In genomic region chr2:85435986-85436835, GRCh38 we compare ENCODE assay signal across 8 cellular contexts. TPM values are rescaled to one million over a fixed set of nuclear protein-coding genes. Genes with fewer than 3 reads are reported as not detected.
DNase-seq lines count a peak whose midpoint lies in the region; ATAC-seq, FAIRE-seq and TF ChIP-seq lines count a peak whose summit lies in the region.

No MANE protein-coding gene starts in this region.

- peak overlapping the region; percentile 95 to 97 for H3K27ac ChIP-seq in lung (ENCODE audit: low read depth in 1 of 2, low read length in 1 of 2)
- H3K27ac ChIP-seq in thoracic aorta: peak overlapping the region; percentile 84 to 90

- POLR2A ChIA-PET in activated CD4-positive, alpha-beta memory T cell treated with anti-CD3 and anti-CD28 coated beads, Interleukin-2, amount 10 ng/mL, durations not matched to agents 7 days and 5 days (lab: Charles Lee): interaction anchor here (0.5 to 7.4 kb wide), 4 partner anchors 10 to 109 kb away, joined by 3 to 143 read pairs (median 12); partner anchors contain the start of genes MAT2A and TGOLN2

- no peaks in the 10 kb centered on the region for H3K9me3 Mint-ChIP-seq in activated CD4-positive, alpha-beta memory T cell treated with anti-CD3 and anti-CD28 coated beads, Interleukin-2, amount 10 ng/mL, durations not matched to agents 7 days and 5 days

- no peaks in the 10 kb centered on the region for H3K27me3 ChIP-seq in lung (ENCODE audit: control insufficient read depth, insufficient read depth)
- H3K27me3 ChIP-seq in thoracic aorta (replicated peaks; ENCODE audit: insufficient read depth): no peaks in the 10 kb centered on the region

- ATAC-seq in lung (ENCODE audit: insufficient read depth, low FRiP score) (no peak), thoracic aorta (ENCODE audit: insufficient number of reproducible peaks, low FRiP score, low read depth) (no peak)

- H3K36me3 ChIP-seq in lung (ENCODE audit: control insufficient read depth in 2 of 2, insufficient read depth in 2 of 2, low read length in 2 of 2) (no peaks in the 10 kb centered on the region), thoracic aorta (no peaks in the 10 kb centered on the region)

- H3K4me3 ChIP-seq in lung: no peak overlapping the region
- no peak overlapping the region for H3K4me3 ChIP-seq in thoracic aorta

- no peaks in the 10 kb centered on the region for H3K36me3 Mint-ChIP-seq in activated CD4-positive, alpha-beta memory T cell treated with anti-CD3 and anti-CD28 coated beads, Interleukin-2, amount 10 ng/mL, durations not matched to agents 7 days and 5 days (ENCODE audit: low read depth)

- H3K9me3 ChIP-seq in lung (ENCODE audit: control insufficient read depth in 2 of 2, insufficient read depth in 1 of 2, low read length in 1 of 2) (no peaks in the 10 kb centered on the region), thoracic aorta (no peaks in the 10 kb centered on the region)

- H3K4me1 Mint-ChIP-seq in activated CD4-positive, alpha-beta memory T cell treated with anti-CD3 and anti-CD28 coated beads, Interleukin-2, amount 10 ng/mL, durations not matched to agents 7 days and 5 days: peaks cover 40% of the 10 kb centered on the region

- H3K27ac Mint-ChIP-seq in activated CD4-positive, alpha-beta memory T cell treated with anti-CD3 and anti-CD28 coated beads, Interleukin-2, amount 10 ng/mL, durations not matched to agents 7 days and 5 days: peak overlapping the region; percentile 47

- FAIRE-seq in GM12891 (lab: Jason Lieb, UNC): no peak

- no peak for TF ChIP-seq CTCF in lung (IDR thresholded peaks at IDR 0.05; ENCODE audit: control extremely low read depth, extremely low read depth)
- no peak for TF ChIP-seq CTCF in thoracic aorta (IDR thresholded peaks at IDR 0.05)

- H3K4me1 ChIP-seq in lung (ENCODE audit: control insufficient read depth in 2 of 2, insufficient read depth in 2 of 2, low read length in 2 of 2): peaks cover 14 to 25% of the 10 kb centered on the region in 2 donors
- peaks cover 15 to 38% of the 10 kb centered on the region in 2 donors for H3K4me1 ChIP-seq in thoracic aorta (ENCODE audit: control insufficient read depth in 1 of 2, low read depth in 2 of 2)

- H3K4me3 Mint-ChIP-seq in activated CD4-positive, alpha-beta memory T cell treated with anti-CD3 and anti-CD28 coated beads, Interleukin-2, amount 10 ng/mL, durations not matched to agents 7 days and 5 days: no peak overlapping the region

- 79 to 90% methylated on average over 16 of the region's 16 CpGs for WGBS in lung, 2 donors

- peak; percentile 12 for DNase-seq in activated CD4-positive, alpha-beta T cell treated with anti-CD3 and anti-CD28 coated beads for 48 hours
- DNase-seq in activated CD4-positive, alpha-beta T cell treated with anti-CD3 and anti-CD28 coated beads, Interleukin-2, amount 50 U/mL, for 48 hours: no peak
- no peak for DNase-seq in activated CD4-positive, alpha-beta memory T cell treated with anti-CD3 and anti-CD28 coated beads, Interleukin-2, amount 10 ng/mL, durations not matched to agents 7 days and 5 days
- DNase-seq in lung (ENCODE audit: low spot score) (no peak), thoracic aorta (ENCODE audit: low spot score) (no peak), cerebellar nuclear complex (lab: John Stamatoyannopoulos, UW) (no peak), GM12891 (ENCODE audit: insufficient read length, low spot score) (no peak)
- no peak for DNase-seq in stimulated activated CD4-positive, alpha-beta T cell treated with anti-CD3 and anti-CD28 coated beads, Interleukin-2, amount 100 ng/mL, for 24 hours

- CTCF ChIA-PET in activated CD4-positive, alpha-beta memory T cell treated with anti-CD3 and anti-CD28 coated beads, Interleukin-2, amount 10 ng/mL, durations not matched to agents 7 days and 5 days (lab: Charles Lee): interaction anchor here (2.6 kb wide), 1 partner anchor 116 kb away, joined by 7 read pairs; no protein-coding TSS in a partner anchor

- H3K27me3 Mint-ChIP-seq in activated CD4-positive, alpha-beta memory T cell treated with anti-CD3 and anti-CD28 coated beads, Interleukin-2, amount 10 ng/mL, durations not matched to agents 7 days and 5 days: no peaks in the 10 kb centered on the region

- TF ChIP-seq POLR2A in GM12891 (IDR thresholded peaks at IDR 0.05; ENCODE audit: low read depth, low read length): no peak

TF ChIP-seq in GM12891, 5 proteins besides CTCF, POLR2A, EP300 and RAD21:
- TF ChIP-seq POU2F2 (IDR thresholded peaks at IDR 0.05; ENCODE audit: low read depth, low read length) (no peak), POLR2AphosphoS5 (IDR thresholded peaks at IDR 0.05; ENCODE audit: low read depth, low read length) (no peak), PAX5 (IDR thresholded peaks at IDR 0.05; ENCODE audit: insufficient read depth, low read length, severe bottlenecking) (no peak), TAF1 (IDR thresholded peaks at IDR 0.05; ENCODE audit: low read depth, low read length) (no peak), SPI1 (IDR thresholded peaks at IDR 0.05; ENCODE audit: low read depth, low read length) (no peak)

RNA-seq across cellular contexts. Expression of gene SH2D6, which starts 17.7 kb away (rescaled TPM):
- total RNA-seq in activated CD4-positive, alpha-beta memory T cell treated with anti-CD3 and anti-CD28 coated beads, Interleukin-2, amount 10 ng/mL, durations not matched to agents 7 days and 5 days: 1 to 10 TPM in 1 of 2 experiments, under 1 TPM in 1; 0.43 to 1.5 TPM
- under 1 TPM; 0.37 to 0.74 TPM for total RNA-seq in lung
- under 1 TPM; 0.14 to 0.69 TPM for polyA plus RNA-seq in lung
- total RNA-seq in thoracic aorta: not detected
- 0.17 TPM for polyA plus RNA-seq in GM12891 (2012; ENCODE audit: low read depth, missing spikeins)

RNA-seq across cellular contexts. Expression of gene CAPG, which starts 26.0 kb away (rescaled TPM):
- 100 to 1,000 TPM; 167 to 177 TPM for total RNA-seq in activated CD4-positive, alpha-beta memory T cell treated with anti-CD3 and anti-CD28 coated beads, Interleukin-2, amount 10 ng/mL, durations not matched to agents 7 days and 5 days
- total RNA-seq in lung (100 to 1,000 TPM in 1 of 2 donors, 10 to 100 TPM in 1; 53.2 to 393 TPM), thoracic aorta (10 to 100 TPM; 47.1 to 56.9 TPM)
- 100 to 1,000 TPM; 387 to 415 TPM for polyA plus RNA-seq in lung
- 27.7 TPM for polyA plus RNA-seq in GM12891 (2012; ENCODE audit: low read depth, missing spikeins)
